ENCODE assay signal across 9 cellular contexts in genomic region chr4:38757945-38758344, GRCh38. TPM values are rescaled to one million over a fixed set of nuclear protein-coding genes. Genes with fewer than 3 reads are reported as not detected.
DNase-seq lines count a peak whose midpoint lies in the region; ATAC-seq and TF ChIP-seq lines count a peak whose summit lies in the region.
"Had no signal": no experiment of that assay in that cellular context is flagged by ENCODE, and none has a peak within 500 bp of the region (broad histone marks: within the 10 kb centered on the region; RNA-seq: fewer than 3 reads in every experiment).

No MANE protein-coding gene starts in this region.

- TF ChIP-seq CTCF in GM10248 (IDR thresholded peaks at IDR 0.05; ENCODE audit: control extremely low read depth, extremely low read depth, low read depth, missing control alignments) (peak; percentile 43), chondrocyte (IDR thresholded peaks at IDR 0.05) (peak; percentile 44), osteocyte (IDR thresholded peaks at IDR 0.05) (peak; percentile 28)

- no peak for TF ChIP-seq EP300 in Ishikawa (IDR thresholded peaks at IDR 0.05; ENCODE audit: borderline replicate concordance)

- no peaks in the 10 kb centered on the region for H3K36me3 Mint-ChIP-seq in chondrocyte (ENCODE audit: low read depth)
- H3K36me3 Mint-ChIP-seq in osteocyte (ENCODE audit: unreplicated experiment) = no peaks in the 10 kb centered on the region

- H3K4me3 Mint-ChIP-seq in chondrocyte (ENCODE audit: unreplicated experiment) (no peak overlapping the region), osteocyte (ENCODE audit: unreplicated experiment) (no peak overlapping the region)

- CTCF ChIA-PET in GM10248 (lab: Yijun Ruan, JAX) = interaction anchor here (0.8 to 11.3 kb wide), 19 partner anchors 10 to 695 kb away, joined by 3 to 248 read pairs (median 14); partner anchors contain the start of genes TLR1, TLR10 and TLR6

- DNase-seq in GM10248 (ENCODE audit: extremely low spot score) (no peak), chondrocyte (ENCODE audit: low spot score) (no peak), osteocyte (ENCODE audit: extremely low spot score, unreplicated experiment) (no peak), CD1c-positive myeloid dendritic cell (ENCODE audit: extremely low spot score) (no peak), DMS79 (lab: John Stamatoyannopoulos, UW) (no peak)
- DNase-seq: cortex of kidney, SJCRH30 had no signal

- H3K27ac Mint-ChIP-seq in chondrocyte (ENCODE audit: unreplicated experiment) (no peak overlapping the region), osteocyte (ENCODE audit: unreplicated experiment) (no peak overlapping the region)

- H3K4me1 Mint-ChIP-seq in chondrocyte (ENCODE audit: low read depth) (peaks cover 4% of the 10 kb centered on the region), osteocyte (ENCODE audit: unreplicated experiment) (peaks cover 4% of the 10 kb centered on the region)

- TF ChIP-seq RAD21 in Ishikawa (IDR thresholded peaks at IDR 0.05; ENCODE audit: low read depth) = peak; percentile 34

- no peaks in the 10 kb centered on the region for H3K27me3 Mint-ChIP-seq in chondrocyte (ENCODE audit: low read depth)
- no peaks in the 10 kb centered on the region for H3K27me3 Mint-ChIP-seq in osteocyte (ENCODE audit: unreplicated experiment)

- POLR2A ChIA-PET in GM10248 (lab: Yijun Ruan, JAX) = interaction anchor here (2.5 kb wide), 1 partner anchor 47 kb away, joined by 8 read pairs; the partner anchor contains the start of gene TLR1

- no peak for ATAC-seq in GM19463 (IDR thresholded peaks at IDR 0.05; ENCODE audit: unreplicated experiment)

- H3K9me3 Mint-ChIP-seq in chondrocyte (ENCODE audit: low read depth) (no peaks in the 10 kb centered on the region), osteocyte (ENCODE audit: unreplicated experiment) (no peaks in the 10 kb centered on the region)

TF ChIP-seq in Ishikawa, 13 proteins besides CTCF, POLR2A, EP300 and RAD21:
- TF ChIP-seq YY1 (IDR thresholded peaks at IDR 0.05; ENCODE audit: low read depth) (no peak), CEBPB (IDR thresholded peaks at IDR 0.05) (no peak), USF1 (IDR thresholded peaks at IDR 0.05) (no peak), TEAD4 (IDR thresholded peaks at IDR 0.05) (no peak), CREB1 (IDR thresholded peaks at IDR 0.05; ENCODE audit: low read depth) (no peak), NFIC (IDR thresholded peaks at IDR 0.05) (no peak), TCF12 (IDR thresholded peaks at IDR 0.05; ENCODE audit: low read depth) (no peak), ZBTB7A (IDR thresholded peaks at IDR 0.05; ENCODE audit: low read depth) (no peak)
- TF ChIP-seq, protein P1, sequence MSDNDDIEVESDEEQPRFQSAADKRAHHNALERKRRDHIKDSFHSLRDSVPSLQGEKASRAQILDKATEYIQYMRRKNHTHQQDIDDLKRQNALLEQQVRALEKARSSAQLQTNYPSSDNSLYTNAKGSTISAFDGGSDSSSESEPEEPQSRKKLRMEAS (IDR thresholded peaks at IDR 0.05) = no peak

RNA-seq across cellular contexts. Expression of gene TLR10, which starts 24.8 kb away (rescaled TPM):
- total RNA-seq in chondrocyte (not detected in 3 replicates), osteocyte (not detected in 2 replicates)
- total RNA-seq: SJCRH30 had no signal

RNA-seq across cellular contexts. Expression of gene TLR1, which starts 46.6 kb away (rescaled TPM):
- total RNA-seq in chondrocyte (0.15 to 1.1 TPM (median 0.38 TPM) in 3 replicates), osteocyte (0.42 and 0.48 TPM in 2 replicates)
